ENCODE assay signal across 10 cellular contexts in the genomic region with DNA sequence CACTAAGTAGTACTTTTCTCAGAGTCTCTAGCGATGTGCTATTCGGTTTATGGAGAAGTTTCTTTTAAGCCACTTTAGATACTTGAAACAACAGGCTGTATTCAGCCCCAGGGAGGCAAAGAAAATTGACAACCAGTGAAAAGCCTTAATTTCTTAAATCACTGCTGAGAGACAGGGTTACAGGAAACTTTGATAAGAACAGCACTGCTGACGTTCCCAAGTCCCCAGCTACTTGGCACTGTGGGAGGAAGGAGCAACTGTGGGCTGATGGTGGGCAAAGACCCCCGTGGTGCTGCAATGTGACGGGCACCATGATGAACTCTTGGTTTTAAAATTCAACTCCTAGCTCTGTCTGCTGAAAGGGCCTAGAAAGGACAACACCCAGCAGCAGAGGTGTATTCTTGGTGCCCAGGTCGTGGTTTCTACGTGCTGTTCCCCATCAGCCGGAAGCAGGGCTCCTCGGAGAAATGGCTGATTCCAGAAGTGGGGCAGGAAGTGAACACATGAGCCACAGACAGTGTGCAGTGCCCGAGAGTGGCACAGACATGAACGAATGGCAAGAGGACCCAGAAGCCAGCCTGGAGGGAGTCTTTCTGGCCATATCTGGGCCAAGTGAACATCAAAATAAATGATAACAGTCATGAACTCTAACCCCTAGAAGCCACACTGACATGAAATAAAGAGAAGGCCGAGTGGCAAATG. TPM values are rescaled to one million over a fixed set of nuclear protein-coding genes. Genes with fewer than 3 reads are reported as not detected.
DNase-seq lines count a peak whose midpoint lies in the region; ATAC-seq and TF ChIP-seq lines count a peak whose summit lies in the region.
"Had no signal": no experiment of that assay in that cellular context is flagged by ENCODE, and none has a peak within 500 bp of the region (broad histone marks: within the 10 kb centered on the region; RNA-seq: fewer than 3 reads in every experiment).

No MANE protein-coding gene starts in this region.

- H3K4me2 ChIP-seq in fibroblast of lung (ENCODE audit: extremely low read depth, insufficient read depth, low read length): peak overlapping the region; percentile 27

- POLR2A ChIA-PET in activated CD4-positive, alpha-beta memory T cell treated with anti-CD3 and anti-CD28 coated beads, Interleukin-2, amount 10 ng/mL, durations not matched to agents 7 days and 5 days (lab: Charles Lee): interaction anchor here (1.0 kb wide), 1 partner anchor 27 kb away, joined by 3 read pairs; no protein-coding TSS in a partner anchor
- POLR2A ChIA-PET in HEK293T (lab: Yijun Ruan, JAX): interaction anchor here (0.6 kb wide), 1 partner anchor 69 kb away, joined by 3 read pairs; no protein-coding TSS in a partner anchor

- no peak for ATAC-seq in GM18907 (IDR thresholded peaks at IDR 0.05; ENCODE audit: unreplicated experiment)

- peaks cover 42% of the 10 kb centered on the region for H3K4me1 ChIP-seq in fibroblast of lung (ENCODE audit: control insufficient read depth, extremely low read depth, insufficient read depth, low read length)

- peak overlapping the region; percentile 95 for H3K27ac ChIP-seq in fibroblast of lung (ENCODE audit: insufficient read depth, low read length)

- H3K27me3 ChIP-seq in fibroblast of lung (ENCODE audit: control insufficient read depth, insufficient read depth, low read length): no peaks in the 10 kb centered on the region

- H3K4me1 Mint-ChIP-seq in IgD-negative memory B cell: peaks cover 55 to 60% (median 56%) of the 10 kb centered on the region in 3 donors
- peaks cover 83% of the 10 kb centered on the region for H3K4me1 Mint-ChIP-seq in activated CD4-positive, alpha-beta memory T cell treated with anti-CD3 and anti-CD28 coated beads, Interleukin-2, amount 10 ng/mL, durations not matched to agents 7 days and 5 days

- no peak overlapping the region for H3K4me3 ChIP-seq in fibroblast of lung (replicated peaks in 1 of 4; ENCODE audit: control extremely low read depth in 1 of 4, insufficient read depth in 1 of 4, low read depth in 3 of 4, low read length in 4 of 4)
- H3K4me3 ChIP-seq: HAP-1 had no signal

- peaks cover 88% of the 10 kb centered on the region for H3K79me2 ChIP-seq in fibroblast of lung (ENCODE audit: control insufficient read depth, insufficient read depth, low read length)

- DNase-seq in activated CD4-positive, alpha-beta memory T cell treated with anti-CD3 and anti-CD28 coated beads, Interleukin-2, amount 10 ng/mL, durations not matched to agents 7 days and 5 days: peak; percentile 73
- DNase-seq in fibroblast of lung (ENCODE audit: low read depth in 2 of 2) (no peak), nucleus accumbens (lab: John Stamatoyannopoulos, UW) (no peak), NCI-H526 treated with DMSO at 0.1 percent for 48 hours (lab: John Stamatoyannopoulos, UW) (no peak), HEK293T (ENCODE audit: extremely low spot score) (no peak)
- peak; percentile 59 for DNase-seq in stimulated activated CD8-positive, alpha-beta memory T cell treated with anti-CD3 and anti-CD28 coated beads, Interleukin-4, amount 100 ng/mL, for 48 hours
- DNase-seq: NCI-H1105 treated with DMSO at 0.1 percent for 48 hours had no signal

- H2AFZ ChIP-seq in fibroblast of lung (ENCODE audit: low read length): no peak overlapping the region

- H3K4me3 Mint-ChIP-seq in IgD-negative memory B cell: peak overlapping the region in 3 of 4 donors; percentile 25 to 60 (median 39)
- H3K4me3 Mint-ChIP-seq in activated CD4-positive, alpha-beta memory T cell treated with anti-CD3 and anti-CD28 coated beads, Interleukin-2, amount 10 ng/mL, durations not matched to agents 7 days and 5 days: peak overlapping the region; percentile 53

- no peak overlapping the region for H3K9ac ChIP-seq in fibroblast of lung (ENCODE audit: insufficient read depth, low read length)

- H3K36me3 Mint-ChIP-seq in IgD-negative memory B cell: peaks cover 2% of the 10 kb centered on the region
- peaks cover 51% of the 10 kb centered on the region for H3K36me3 Mint-ChIP-seq in activated CD4-positive, alpha-beta memory T cell treated with anti-CD3 and anti-CD28 coated beads, Interleukin-2, amount 10 ng/mL, durations not matched to agents 7 days and 5 days (ENCODE audit: low read depth)

- peak overlapping the region in 2 of 3 donors; percentile 1 to 92 for H3K27ac Mint-ChIP-seq in IgD-negative memory B cell
- peak overlapping the region; percentile 84 for H3K27ac Mint-ChIP-seq in activated CD4-positive, alpha-beta memory T cell treated with anti-CD3 and anti-CD28 coated beads, Interleukin-2, amount 10 ng/mL, durations not matched to agents 7 days and 5 days

- H3K36me3 ChIP-seq in fibroblast of lung (ENCODE audit: control insufficient read depth, insufficient read depth, low read length): peaks cover 6% of the 10 kb centered on the region

- no peaks in the 10 kb centered on the region for H3K9me3 Mint-ChIP-seq in IgD-negative memory B cell
- no peaks in the 10 kb centered on the region for H3K9me3 Mint-ChIP-seq in activated CD4-positive, alpha-beta memory T cell treated with anti-CD3 and anti-CD28 coated beads, Interleukin-2, amount 10 ng/mL, durations not matched to agents 7 days and 5 days

- H3K27me3 Mint-ChIP-seq in IgD-negative memory B cell: no peaks in the 10 kb centered on the region
- H3K27me3 Mint-ChIP-seq in activated CD4-positive, alpha-beta memory T cell treated with anti-CD3 and anti-CD28 coated beads, Interleukin-2, amount 10 ng/mL, durations not matched to agents 7 days and 5 days: no peaks in the 10 kb centered on the region

- no peaks in the 10 kb centered on the region for H4K20me1 ChIP-seq in fibroblast of lung (ENCODE audit: control insufficient read depth, extremely low read depth, insufficient read depth, low read length)

- CTCF ChIA-PET in activated CD4-positive, alpha-beta memory T cell treated with anti-CD3 and anti-CD28 coated beads, Interleukin-2, amount 10 ng/mL, durations not matched to agents 7 days and 5 days (lab: Charles Lee): interaction anchor here (0.8 to 1.0 kb wide), 2 partner anchors 13 to 74 kb away, joined by 3 read pairs; no protein-coding TSS in a partner anchor
- CTCF ChIA-PET in HEK293T (lab: Yijun Ruan, JAX): no interaction called here

- no peaks in the 10 kb centered on the region for H3K9me3 ChIP-seq in fibroblast of lung (ENCODE audit: control insufficient read depth, insufficient read depth, low read depth, low read length)
- H3K9me3 ChIP-seq: HAP-1 had no signal

- no peak for TF ChIP-seq CTCF in fibroblast of lung (conservative IDR thresholded peaks at IDR 0.05 in 1 of 2, IDR thresholded peaks at IDR 0.05 in 1 of 2; ENCODE audit: low read depth in 1 of 2, low read length in 2 of 2)

TF ChIP-seq in HEK293T, 16 proteins besides CTCF, POLR2A, EP300 and RAD21:
- TF ChIP-seq FOXK2 (IDR thresholded peaks at IDR 0.05) (no peak), PKNOX1 (IDR thresholded peaks at IDR 0.05) (no peak), TARDBP (IDR thresholded peaks at IDR 0.05) (no peak), ELF4 (IDR thresholded peaks at IDR 0.05) (no peak), LEF1 (IDR thresholded peaks at IDR 0.05; ENCODE audit: borderline replicate concordance) (no peak), FOXM1 (IDR thresholded peaks at IDR 0.05; ENCODE audit: borderline replicate concordance) (no peak), ZNF384 (IDR thresholded peaks at IDR 0.05) (no peak), SUZ12 (IDR thresholded peaks at IDR 0.05) (no peak), ARNT (IDR thresholded peaks at IDR 0.05) (no peak), BHLHE40 (IDR thresholded peaks at IDR 0.05; ENCODE audit: borderline replicate concordance) (no peak), L3MBTL2 (conservative IDR thresholded peaks at IDR 0.05) (no peak), CTBP1 (IDR thresholded peaks at IDR 0.05; ENCODE audit: borderline replicate concordance) (no peak), HDGF (IDR thresholded peaks at IDR 0.05; ENCODE audit: borderline replicate concordance) (no peak), SP1 (IDR thresholded peaks at IDR 0.05) (no peak), NFRKB (IDR thresholded peaks at IDR 0.05) (no peak), FOXA1 (IDR thresholded peaks at IDR 0.05) (no peak)

RNA-seq across cellular contexts. Expression of gene PTTG1IP, which starts 5.3 kb away (rescaled TPM):
- polyA plus RNA-seq in IgD-negative memory B cell (44.7 TPM), fibroblast of lung (209 and 229 TPM in 2 replicates)
- 10 to 100 TPM; 80.3 to 82.6 TPM for total RNA-seq in activated CD4-positive, alpha-beta memory T cell treated with anti-CD3 and anti-CD28 coated beads, Interleukin-2, amount 10 ng/mL, durations not matched to agents 7 days and 5 days
- 159 and 240 TPM in 2 replicates for total RNA-seq in fibroblast of lung
- 167 and 182 TPM in 2 replicates for polyA plus RNA-seq in fibroblast of lung (2012)
- polyA minus RNA-seq in fibroblast of lung (ENCODE audit: low replicate concordance): 164 and 171 TPM in 2 replicates

RNA-seq across cellular contexts. Expression of gene SUMO3, which starts 50.3 kb away (rescaled TPM):
- polyA plus RNA-seq in IgD-negative memory B cell (92.3 TPM), fibroblast of lung (190 and 230 TPM in 2 replicates)
- 10 to 100 TPM; 86.5 to 89.0 TPM for total RNA-seq in activated CD4-positive, alpha-beta memory T cell treated with anti-CD3 and anti-CD28 coated beads, Interleukin-2, amount 10 ng/mL, durations not matched to agents 7 days and 5 days
- 74.2 and 96.3 TPM in 2 replicates for total RNA-seq in fibroblast of lung
- polyA plus RNA-seq in fibroblast of lung (2012): 125 and 162 TPM in 2 replicates
- 39.3 and 58.6 TPM in 2 replicates for polyA minus RNA-seq in fibroblast of lung (ENCODE audit: low replicate concordance)

RNA-seq across cellular contexts. Expression of gene ITGB2, which starts 52.5 kb away (rescaled TPM):
- polyA plus RNA-seq in IgD-negative memory B cell (294 TPM), fibroblast of lung (0.05 TPM in 1 of 2 replicates, not detected in the other)
- total RNA-seq in activated CD4-positive, alpha-beta memory T cell treated with anti-CD3 and anti-CD28 coated beads, Interleukin-2, amount 10 ng/mL, durations not matched to agents 7 days and 5 days: 100 to 1,000 TPM; 631 to 642 TPM
- not detected in 2 replicates for total RNA-seq in fibroblast of lung
- not detected in 2 replicates for polyA plus RNA-seq in fibroblast of lung (2012)
- 0.63 TPM in 1 of 2 replicates, not detected in the other for polyA minus RNA-seq in fibroblast of lung (ENCODE audit: low replicate concordance)

Comparison
In these comparisons a context has a peak if more than half of its experiments do, and no peak if none do; other contexts are left out.
1. DNase-seq: peak in activated CD4-positive, alpha-beta memory T cell treated with anti-CD3 and anti-CD28 coated beads, Interleukin-2, amount 10 ng/mL, durations not matched to agents 7 days and 5 days (single experiment) and stimulated activated CD8-positive, alpha-beta memory T cell treated with anti-CD3 and anti-CD28 coated beads, Interleukin-4, amount 100 ng/mL, for 48 hours (single experiment); none in fibroblast of lung (0 of 2), nucleus accumbens (0 of 56), NCI-H526 treated with DMSO at 0.1 percent for 48 hours (single experiment) and HEK293T (single experiment).
2. RNA of gene ITGB2, which starts 52.5 kb away (total RNA-seq): 631 to 642 TPM in activated CD4-positive, alpha-beta memory T cell treated with anti-CD3 and anti-CD28 coated beads, Interleukin-2, amount 10 ng/mL, durations not matched to agents 7 days and 5 days; not detected in fibroblast of lung; every median in the first group is over 100 times any median in the second.